20 cellular contexts compared by ENCODE assay signal in genomic region chr6:89057759-89058158, GRCh38. TPM values are rescaled to one million over a fixed set of nuclear protein-coding genes. Genes with fewer than 3 reads are reported as not detected.
A peak's percentile ranks its signal among the peaks of the same experiment; 100 is the strongest.
DNase-seq lines count a peak whose midpoint lies in the region; ATAC-seq and TF ChIP-seq lines count a peak whose summit lies in the region.
"Had no signal": no experiment of that assay in that cellular context is flagged by ENCODE, and none has a peak within 500 bp of the region (broad histone marks: within the 10 kb centered on the region; RNA-seq: fewer than 3 reads in every experiment).

No MANE protein-coding gene starts in this region.

- DNase-seq in GM23338 (ENCODE audit: low spot score) (peak; percentile 40), WTC11 (ENCODE audit: low spot score) (no peak), iPS-NIHi11 (ENCODE audit: low spot score) (peak; percentile 20), sigmoid colon (no peak)
- DNase-seq in NK-92 treated with Interleukin-12 subunit alpha and Interleukin-12 subunit beta, amount 100 ng/mL, for 24 hours (lab: John Stamatoyannopoulos, UW): no peak
- DNase-seq: 8988T; ACHN; BE2C; C1 segment of cervical spinal cord; Calu3; CD4-positive, alpha-beta memory T cell; CD4-positive, CD25-positive, alpha-beta regulatory T cell; CD8-positive, alpha-beta memory T cell; COR-L47; DMS79 treated with DMSO at 0.1 percent for 48 hours; GF-D8 had no signal

- H3K4me3 ChIP-seq in GM23338: no peak overlapping the region
- no peak overlapping the region for H3K4me3 ChIP-seq in sigmoid colon
- H3K4me3 ChIP-seq: BLaER1 had no signal

- H3K27ac Mint-ChIP-seq in GM23338 (no peak overlapping the region), WTC11 (no peak overlapping the region)
- H3K27ac Mint-ChIP-seq: CD14-positive monocyte; CD4-positive, alpha-beta memory T cell; CD4-positive, CD25-positive, alpha-beta regulatory T cell; CD8-positive, alpha-beta memory T cell had no signal

- no peak overlapping the region for H3K27ac ChIP-seq in GM23338 (ENCODE audit: low read depth)
- no peak overlapping the region for H3K27ac ChIP-seq in sigmoid colon
- H3K27ac ChIP-seq: BLaER1 had no signal

- no peak overlapping the region for H3K4me2 ChIP-seq in GM23338
- H3K4me2 ChIP-seq: BLaER1 had no signal

- H3K27me3 Mint-ChIP-seq in GM23338 (ENCODE audit: insufficient read depth, low read depth, poor library complexity) (peaks cover 5% of the 10 kb centered on the region), WTC11 (ENCODE audit: low read depth) (no peaks in the 10 kb centered on the region; the same call in 1 of the 2 replicates)

- CTCF ChIA-PET in WTC11 (lab: Charles Lee): interaction anchor here (1.8 kb wide), 1 partner anchor 75 kb away, joined by 7 read pairs; no protein-coding TSS in a partner anchor

- H3K4me3 Mint-ChIP-seq in GM23338: no peak overlapping the region
- H3K4me3 Mint-ChIP-seq in WTC11: no peak overlapping the region
- H3K4me3 Mint-ChIP-seq: CD14-positive monocyte; CD4-positive, alpha-beta memory T cell; CD8-positive, alpha-beta memory T cell had no signal

- H3K9me3 Mint-ChIP-seq in GM23338 (no peaks in the 10 kb centered on the region), WTC11 (peaks cover 4% of the 10 kb centered on the region)
- H3K9me3 Mint-ChIP-seq: CD4-positive, CD25-positive, alpha-beta regulatory T cell had no signal

- TF ChIP-seq CTCF in GM23338 (conservative IDR thresholded peaks at IDR 0.05; ENCODE audit: low read depth in 2 of 2): no peak
- TF ChIP-seq CTCF in WTC11 (IDR thresholded peaks at IDR 0.05): no peak
- TF ChIP-seq CTCF in sigmoid colon (IDR thresholded peaks at IDR 0.05): no peak

- no peaks in the 10 kb centered on the region for H4K20me1 ChIP-seq in GM23338 (replicated peaks; ENCODE audit: insufficient read depth)
- H4K20me1 ChIP-seq: BLaER1 had no signal

- TF ChIP-seq POLR2A in sigmoid colon (IDR thresholded peaks at IDR 0.05): no peak

- H3K27me3 ChIP-seq in GM23338 (ENCODE audit: insufficient read depth) (no peaks in the 10 kb centered on the region), sigmoid colon (no peaks in the 10 kb centered on the region)
- H3K27me3 ChIP-seq: BE2C, BLaER1 had no signal

- POLR2A ChIA-PET in WTC11 (lab: Charles Lee): no interaction called here

- H3K36me3 ChIP-seq in GM23338 (ENCODE audit: insufficient read depth) (no peaks in the 10 kb centered on the region), sigmoid colon (no peaks in the 10 kb centered on the region)
- H3K36me3 ChIP-seq: BE2C, BLaER1 had no signal

- H3K4me1 Mint-ChIP-seq in GM23338 (peaks cover 12% of the 10 kb centered on the region), WTC11 (peaks cover 13% of the 10 kb centered on the region)
- H3K4me1 Mint-ChIP-seq: CD4-positive, alpha-beta memory T cell; CD4-positive, CD25-positive, alpha-beta regulatory T cell; CD8-positive, alpha-beta memory T cell had no signal

- no peaks in the 10 kb centered on the region for H3K9me3 ChIP-seq in sigmoid colon
- H3K9me3 ChIP-seq: BE2C, BLaER1 had no signal

- no peak for TF ChIP-seq EP300 in sigmoid colon (IDR thresholded peaks at IDR 0.05)

- H3K79me2 ChIP-seq in GM23338 (replicated peaks; ENCODE audit: insufficient read depth): no peaks in the 10 kb centered on the region

- intact Hi-C loops in sigmoid colon (cut with DNase I): no loop called here

- H3K9me2 ChIP-seq in GM23338 (ENCODE audit: insufficient read depth): no peaks in the 10 kb centered on the region

- no peak overlapping the region for H2AFZ ChIP-seq in GM23338

- no peaks in the 10 kb centered on the region for H3F3A ChIP-seq in GM23338 (replicated peaks; ENCODE audit: low read depth)

- WGBS in sigmoid colon, 2 donors: 91 to 94% methylated on average over 2 of the region's 2 CpGs

- H3K4me1 ChIP-seq in GM23338 (ENCODE audit: insufficient read depth) (no peaks in the 10 kb centered on the region), sigmoid colon (no peaks in the 10 kb centered on the region)
- H3K4me1 ChIP-seq: BE2C, BLaER1 had no signal

- ATAC-seq in GM23338 (peak; percentile 68), WTC11 (peak; percentile 76), HG02642 (IDR thresholded peaks at IDR 0.05; ENCODE audit: poor library complexity, unreplicated experiment) (no peak), GM19324 (IDR thresholded peaks at IDR 0.05; ENCODE audit: low FRiP score, unreplicated experiment) (no peak)

- no peaks in the 10 kb centered on the region; the same call in 2 of the 3 replicates for H3K36me3 Mint-ChIP-seq in GM23338 (ENCODE audit: low read depth)
- no peaks in the 10 kb centered on the region for H3K36me3 Mint-ChIP-seq in WTC11
- H3K36me3 Mint-ChIP-seq: CD14-positive monocyte; CD4-positive, alpha-beta memory T cell; CD4-positive, CD25-positive, alpha-beta regulatory T cell; CD8-positive, alpha-beta memory T cell had no signal

TF ChIP-seq in GM23338, 12 proteins besides CTCF, POLR2A, EP300 and RAD21 (continues in another document):
- TF ChIP-seq CREB1 (CRISPR knock-in tag; IDR thresholded peaks at IDR 0.05; ENCODE audit: low read depth) (no peak), ZNF114 (CRISPR knock-in tag; IDR thresholded peaks at IDR 0.05) (no peak), EZH2phosphoT487 (IDR thresholded peaks at IDR 0.05; ENCODE audit: unreplicated experiment) (no peak), JUNB (IDR thresholded peaks at IDR 0.05; ENCODE audit: unreplicated experiment) (no peak), ETS1 (IDR thresholded peaks at IDR 0.05) (no peak)

TF ChIP-seq in WTC11, 78 proteins besides CTCF, POLR2A, EP300 and RAD21:
- TF ChIP-seq, protein P1, sequence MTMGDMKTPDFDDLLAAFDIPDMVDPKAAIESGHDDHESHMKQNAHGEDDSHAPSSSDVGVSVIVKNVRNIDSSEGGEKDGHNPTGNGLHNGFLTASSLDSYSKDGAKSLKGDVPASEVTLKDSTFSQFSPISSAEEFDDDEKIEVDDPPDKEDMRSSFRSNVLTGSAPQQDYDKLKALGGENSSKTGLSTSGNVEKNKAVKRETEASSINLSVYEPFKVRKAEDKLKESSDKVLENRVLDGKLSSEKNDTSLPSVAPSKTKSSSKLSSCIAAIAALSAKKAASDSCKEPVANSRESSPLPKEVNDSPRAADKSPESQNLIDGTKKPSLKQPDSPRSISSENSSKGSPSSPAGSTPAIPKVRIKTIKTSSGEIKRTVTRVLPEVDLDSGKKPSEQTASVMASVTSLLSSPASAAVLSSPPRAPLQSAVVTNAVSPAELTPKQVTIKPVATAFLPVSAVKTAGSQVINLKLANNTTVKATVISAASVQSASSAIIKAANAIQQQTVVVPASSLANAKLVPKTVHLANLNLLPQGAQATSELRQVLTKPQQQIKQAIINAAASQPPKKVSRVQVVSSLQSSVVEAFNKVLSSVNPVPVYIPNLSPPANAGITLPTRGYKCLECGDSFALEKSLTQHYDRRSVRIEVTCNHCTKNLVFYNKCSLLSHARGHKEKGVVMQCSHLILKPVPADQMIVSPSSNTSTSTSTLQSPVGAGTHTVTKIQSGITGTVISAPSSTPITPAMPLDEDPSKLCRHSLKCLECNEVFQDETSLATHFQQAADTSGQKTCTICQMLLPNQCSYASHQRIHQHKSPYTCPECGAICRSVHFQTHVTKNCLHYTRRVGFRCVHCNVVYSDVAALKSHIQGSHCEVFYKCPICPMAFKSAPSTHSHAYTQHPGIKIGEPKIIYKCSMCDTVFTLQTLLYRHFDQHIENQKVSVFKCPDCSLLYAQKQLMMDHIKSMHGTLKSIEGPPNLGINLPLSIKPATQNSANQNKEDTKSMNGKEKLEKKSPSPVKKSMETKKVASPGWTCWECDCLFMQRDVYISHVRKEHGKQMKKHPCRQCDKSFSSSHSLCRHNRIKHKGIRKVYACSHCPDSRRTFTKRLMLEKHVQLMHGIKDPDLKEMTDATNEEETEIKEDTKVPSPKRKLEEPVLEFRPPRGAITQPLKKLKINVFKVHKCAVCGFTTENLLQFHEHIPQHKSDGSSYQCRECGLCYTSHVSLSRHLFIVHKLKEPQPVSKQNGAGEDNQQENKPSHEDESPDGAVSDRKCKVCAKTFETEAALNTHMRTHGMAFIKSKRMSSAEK (CRISPR knock-in tag; IDR thresholded peaks at IDR 0.05; ENCODE audit: borderline replicate concordance): no peak
- TF ChIP-seq ZNF416 (CRISPR knock-in tag; IDR thresholded peaks at IDR 0.05): no peak
- TF ChIP-seq NFATC4 (CRISPR knock-in tag; IDR thresholded peaks at IDR 0.05): no peak

RNA-seq across cellular contexts. Expression of gene PNRC1, which starts 22.8 kb away (rescaled TPM):
- 38.6 and 40.7 TPM in 2 replicates for total RNA-seq in GM23338 (2014; rRNA removed; shearing (Covaris generic))
- polyA plus RNA-seq in GM23338 (2016; fragmentation: Nextera tagmentation; extraction: Ambion mirVana) (33.7 and 35.0 TPM in 2 replicates), sigmoid colon (10 to 100 TPM; 44.2 to 73.9 (median 52.7) TPM)
- total RNA-seq in WTC11 (2021) (39.0 to 49.3 TPM (median 48.4 TPM) in 3 replicates), sigmoid colon (100 to 1,000 TPM; 211 to 349 (median 300) TPM)

Comparison
In these comparisons a context has a peak if more than half of its experiments do, and no peak if none do; other contexts are left out.
1. ATAC-seq: peak in GM23338 (single experiment) and WTC11 (single experiment); none in HG02642 (single experiment) and GM19324 (single experiment).
2. DNase-seq: peak in GM23338 (single experiment) and iPS-NIHi11 (single experiment); none in WTC11 (single experiment), sigmoid colon (single experiment) and NK-92 treated with Interleukin-12 subunit alpha and Interleukin-12 subunit beta, amount 100 ng/mL, for 24 hours (single experiment).